24 cellular contexts compared by ENCODE assay signal in the genomic region with DNA sequence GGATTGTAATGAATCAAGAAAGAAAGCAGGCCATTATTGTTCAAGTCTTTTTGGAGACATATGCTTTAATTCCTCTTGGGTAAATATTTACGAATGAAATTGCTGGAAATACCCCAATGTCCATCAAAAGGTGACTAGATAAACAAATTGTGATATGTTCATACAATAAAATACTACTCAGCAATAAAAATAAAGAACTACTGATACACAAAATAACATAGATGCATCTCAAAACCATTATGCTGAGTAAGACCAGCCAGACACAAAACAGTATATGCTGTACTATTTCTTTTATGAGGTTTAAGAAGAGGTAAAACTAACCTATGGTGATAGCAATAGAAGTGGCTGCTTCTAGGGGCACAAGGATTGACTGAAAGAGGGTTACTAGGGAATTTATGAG. TPM values are rescaled to one million over a fixed set of nuclear protein-coding genes. Genes with fewer than 3 reads are reported as not detected.
DNase-seq lines count a peak whose midpoint lies in the region; ATAC-seq, FAIRE-seq and TF ChIP-seq lines count a peak whose summit lies in the region.
"Had no signal": no experiment of that assay in that cellular context is flagged by ENCODE, and none has a peak within 500 bp of the region (broad histone marks: within the 10 kb centered on the region; RNA-seq: fewer than 3 reads in every experiment).

No MANE protein-coding gene starts in this region.

- BruUV-seq in HepG2 (replicated peaks; lab: Mats Ljungman, UMichigan) (no TSS peak), K562 (replicated peaks; lab: Mats Ljungman, UMichigan) (no TSS peak)

- H3K9ac ChIP-seq in HepG2 (ENCODE audit: insufficient read depth, low read depth, low read length) (no peak overlapping the region), K562 (ENCODE audit: insufficient read depth in 1 of 2, low read depth in 2 of 2, low read length in 2 of 2) (no peak overlapping the region)
- H3K9ac ChIP-seq: BLaER1 had no signal

- no peak for FAIRE-seq in HepG2 (lab: Jason Lieb, UNC)
- no peak for FAIRE-seq in K562 (lab: Jason Lieb, UNC)
- FAIRE-seq: GM12891, GM19239 had no signal

- intact Hi-C loops in HepG2 (cut with micrococcal nuclease; ENCODE audit: unreplicated experiment) = no loop called here
- intact Hi-C loops in right lobe of liver (cut with DNase I) = no loop called here
- intact Hi-C loops in K562 (cut with micrococcal nuclease) = no loop called here

- WGBS in HepG2 (ENCODE audit: low lambda C conversion rate) = 0% methylated on average over 1 of the region's 1 CpG
- WGBS in right lobe of liver (ENCODE audit: insufficient coverage, low coverage, low lambda C conversion rate, missing lambda C conversion rate) = 54% methylated on average over 1 of the region's 1 CpG
- WGBS in K562 (ENCODE audit: insufficient coverage, low coverage, missing lambda C conversion rate) = 19% methylated on average over 1 of the region's 1 CpG

- TF ChIP-seq RAD21 in HepG2 (CRISPR knock-in tag; IDR thresholded peaks at IDR 0.05) (no peak), K562 (CRISPR knock-in tag; conservative IDR thresholded peaks at IDR 0.05 in 1 of 2, IDR thresholded peaks at IDR 0.05 in 1 of 2) (no peak)

- H2AFZ ChIP-seq in HepG2 (ENCODE audit: low read length) (no peak overlapping the region), K562 (ENCODE audit: low read depth, low read length) (no peak overlapping the region)

- no peaks in the 10 kb centered on the region for H3K79me2 ChIP-seq in HepG2 (ENCODE audit: insufficient read depth, low read length)
- no peaks in the 10 kb centered on the region for H3K79me2 ChIP-seq in K562 (ENCODE audit: control insufficient read depth, insufficient read depth, low read length)

- H3K9me1 ChIP-seq in K562 (ENCODE audit: control insufficient read depth, insufficient read depth, low read length) = no peaks in the 10 kb centered on the region

- no peak for ATAC-seq in HepG2
- ATAC-seq in right lobe of liver = no peak
- ATAC-seq in K562 = no peak
- no peak for ATAC-seq in GM21381 (IDR thresholded peaks at IDR 0.05; ENCODE audit: unreplicated experiment)

- no peaks in the 10 kb centered on the region for H3K36me3 ChIP-seq in HepG2 (replicated peaks in 1 of 2; ENCODE audit: control insufficient read depth in 1 of 2, insufficient read depth in 2 of 2, low read length in 2 of 2)
- no peaks in the 10 kb centered on the region for H3K36me3 ChIP-seq in right lobe of liver
- no peaks in the 10 kb centered on the region for H3K36me3 ChIP-seq in K562 (ENCODE audit: control insufficient read depth, insufficient read depth, low read length)
- H3K36me3 ChIP-seq: BE2C, BLaER1 had no signal

- TF ChIP-seq CTCF in HepG2 (CRISPR knock-in tag; IDR thresholded peaks at IDR 0.05) = no peak
- TF ChIP-seq CTCF in right lobe of liver (IDR thresholded peaks at IDR 0.05) = no peak
- TF ChIP-seq CTCF in LNCaP clone FGC (IDR thresholded peaks at IDR 0.05; ENCODE audit: control insufficient read depth, extremely low read depth, insufficient read depth) = no peak
- no peak for TF ChIP-seq CTCF in K562 (IDR thresholded peaks at IDR 0.05 in 2 of 3, conservative IDR thresholded peaks at IDR 0.05 in 1 of 3; ENCODE audit: insufficient read depth in 2 of 3, low read depth in 1 of 3, low read length in 3 of 3)

- H3K27me3 ChIP-seq in HepG2 (ENCODE audit: control insufficient read depth in 1 of 2, insufficient read depth in 2 of 2, low read length in 2 of 2) (no peaks in the 10 kb centered on the region), right lobe of liver (no peaks in the 10 kb centered on the region), K562 (ENCODE audit: control insufficient read depth in 2 of 2, insufficient read depth in 2 of 2, low read length in 2 of 2) (no peaks in the 10 kb centered on the region; a peak in 1 of 5 replicates)
- H3K27me3 ChIP-seq: BE2C, BLaER1 had no signal

- H3K4me3 ChIP-seq in HepG2 (replicated peaks in 1 of 3; ENCODE audit: insufficient read depth in 1 of 3, low read depth in 2 of 3, low read length in 3 of 3) = no peak overlapping the region
- H3K4me3 ChIP-seq in right lobe of liver = no peak overlapping the region
- H3K4me3 ChIP-seq in LNCaP clone FGC (ENCODE audit: low read depth, low read length) = no peak overlapping the region
- no peak overlapping the region for H3K4me3 ChIP-seq in K562
- H3K4me3 ChIP-seq: BLaER1 had no signal

- CTCF ChIA-PET in HepG2 (lab: Yijun Ruan, JAX; ENCODE audit: low intra/inter-chr PET ratio, low total read pairs) (no interaction called here), K562 (lab: Yijun Ruan, JAX; ENCODE audit: low intra/inter-chr PET ratio) (no interaction called here)

- in situ Hi-C loops in HepG2 (cut with HindIII; ENCODE audit: extremely low pct_ligation_motif_present, low pct_unique_long_range_greater_than_20kb) (no loop called here), K562 (cut with MboI) (no loop called here)

- TF ChIP-seq EP300 in HepG2 (IDR thresholded peaks at IDR 0.05; ENCODE audit: low read depth in 2 of 2, low read length in 2 of 2) = no peak
- TF ChIP-seq EP300 in HepG2 (CRISPR knock-in tag; IDR thresholded peaks at IDR 0.05; ENCODE audit: borderline replicate concordance) = no peak
- no peak for TF ChIP-seq EP300 in K562 (IDR thresholded peaks at IDR 0.05; ENCODE audit: low read length)

- no peak for TF ChIP-seq POLR2A in HepG2 (IDR thresholded peaks at IDR 0.05; ENCODE audit: insufficient read depth in 1 of 2, low read depth in 2 of 2, low read length in 2 of 2)
- TF ChIP-seq POLR2A in right lobe of liver (IDR thresholded peaks at IDR 0.05) = no peak
- no peak for TF ChIP-seq POLR2A in K562 (conservative IDR thresholded peaks at IDR 0.05)

- DNase-seq in HepG2 (ENCODE audit: low spot score) (no peak), right lobe of liver (no peak), LNCaP clone FGC (ENCODE audit: low read depth) (peak; percentile 6), K562 (ENCODE audit: extremely low read depth in 1 of 4, low spot score in 3 of 4) (no peak), GM03348 (ENCODE audit: low spot score) (no peak)
- DNase-seq: ACHN; BE2C; C1 segment of cervical spinal cord; CD4-positive, alpha-beta memory T cell; CD4-positive, CD25-positive, alpha-beta regulatory T cell; CD8-positive, alpha-beta memory T cell; COR-L47; DMS 273 treated with DMSO at 0.1 percent for 48 hours; DMS153; DMS53; DMS79; DND-41; EL; GDM1 had no signal

- H3K4me1 ChIP-seq in HepG2 (ENCODE audit: insufficient read depth, low read length) (no peaks in the 10 kb centered on the region), right lobe of liver (peaks cover 0 to 4% (median 0%) of the 10 kb centered on the region in 4 donors), K562 (replicated peaks in 1 of 2; ENCODE audit: control insufficient read depth in 2 of 2, insufficient read depth in 2 of 2, low read length in 2 of 2) (no peaks in the 10 kb centered on the region)
- H3K4me1 ChIP-seq: BE2C, BLaER1 had no signal

- H3K4me2 ChIP-seq in HepG2 (ENCODE audit: low read depth, low read length) = no peak overlapping the region
- no peak overlapping the region for H3K4me2 ChIP-seq in K562 (ENCODE audit: insufficient read depth, low read length)
- H3K4me2 ChIP-seq: BLaER1 had no signal

- H4K20me1 ChIP-seq in HepG2 (ENCODE audit: insufficient read depth, low read length) (no peaks in the 10 kb centered on the region), K562 (replicated peaks; ENCODE audit: control insufficient read depth, insufficient read depth, low read length) (no peaks in the 10 kb centered on the region)
- H4K20me1 ChIP-seq: BLaER1 had no signal

- H3K9me3 ChIP-seq in HepG2 (ENCODE audit: low read length) = no peaks in the 10 kb centered on the region
- no peaks in the 10 kb centered on the region for H3K9me3 ChIP-seq in right lobe of liver
- no peaks in the 10 kb centered on the region for H3K9me3 ChIP-seq in K562 (replicated peaks; ENCODE audit: control insufficient read depth, insufficient read depth, low read depth, low read length)
- H3K9me3 ChIP-seq: BE2C, BLaER1 had no signal

- H3K27ac ChIP-seq in HepG2 (ENCODE audit: extremely low read length, insufficient read depth, low read length) = no peak overlapping the region
- H3K27ac ChIP-seq in right lobe of liver = no peak overlapping the region
- no peak overlapping the region for H3K27ac ChIP-seq in K562 (ENCODE audit: extremely low read depth, low read depth, low read length)
- H3K27ac ChIP-seq: 22Rv1, BLaER1 had no signal

- POLR2A ChIA-PET in HepG2 (lab: Yijun Ruan, JAX) = no interaction called here
- POLR2A ChIA-PET in K562 (lab: Yijun Ruan, JAX) = no interaction called here

RNA-seq across cellular contexts. Expression of a gene that starts 28.8 kb away (rescaled TPM):
- 19.3 and 23.4 TPM in 2 replicates for total RNA-seq in HepG2 (2016; rRNA removed; fragmentation: Illumina TruSeq; extraction: Trizol)
- 6.6 and 7.7 TPM in 2 replicates for total RNA-seq in HepG2 (2016; cell fraction: cytosol; rRNA removed; fragmentation: Illumina TruSeq; extraction: Trizol; ENCODE audit: low read depth)
- 18.1 and 21.4 TPM in 2 replicates for total RNA-seq in HepG2 (2016; cell fraction: insoluble cytoplasmic fraction; rRNA removed; fragmentation: Illumina TruSeq; extraction: Trizol)
- total RNA-seq in HepG2 (2016; cell fraction: membrane; rRNA removed; fragmentation: Illumina TruSeq; extraction: Trizol) = 10.8 and 10.9 TPM in 2 replicates
- 20.7 and 21.9 TPM in 2 replicates for total RNA-seq in HepG2 (2016; cell fraction: nucleus; rRNA removed; fragmentation: Illumina TruSeq; extraction: Trizol)
- polyA plus RNA-seq in HepG2 (2011; rRNA removed) = 4.9 and 5.4 TPM in 2 replicates
- polyA plus RNA-seq in HepG2 (2011; cell fraction: cytosol; rRNA removed) = 4.4 and 4.5 TPM in 2 replicates
- polyA plus RNA-seq in HepG2 (2011; cell fraction: nucleus; rRNA removed) = 9.5 and 9.6 TPM in 2 replicates
- polyA plus RNA-seq in HepG2 (2012) = 10.1 and 12.2 TPM in 2 replicates
- 1.0 and 1.1 TPM in 2 replicates for polyA plus RNA-seq in HepG2 (2016; cell fraction: cytosol; fragmentation: Illumina TruSeq; extraction: Trizol; ENCODE audit: low read depth)
- polyA plus RNA-seq in HepG2 (2016; cell fraction: insoluble cytoplasmic fraction; fragmentation: Illumina TruSeq; extraction: Trizol; ENCODE audit: low read depth) = 17.4 and 18.4 TPM in 2 replicates
- 4.8 and 4.9 TPM in 2 replicates for polyA plus RNA-seq in HepG2 (2016; cell fraction: membrane; fragmentation: Illumina TruSeq; extraction: Trizol; ENCODE audit: low read depth)
- 25.1 and 26.7 TPM in 2 replicates for polyA plus RNA-seq in HepG2 (2016; cell fraction: nucleus; fragmentation: Illumina TruSeq; extraction: Trizol; ENCODE audit: insufficient read depth, low read depth)
- polyA minus RNA-seq in HepG2 (2011; rRNA and poly(A)+ RNA removed; ENCODE audit: low replicate concordance) = 18.0 and 27.0 TPM in 2 replicates
- polyA minus RNA-seq in HepG2 (2011; cell fraction: cytosol; rRNA and poly(A)+ RNA removed) = 7.4 and 7.7 TPM in 2 replicates
- 18.4 and 20.6 TPM in 2 replicates for polyA minus RNA-seq in HepG2 (2011; cell fraction: nucleus; rRNA and poly(A)+ RNA removed)
- total RNA-seq in right lobe of liver = 10 to 100 TPM in 3 of 6 experiments, 1 to 10 TPM in 3; 8.2 to 16.9 (median 9.9) TPM
- 40.6 and 42.8 TPM in 2 replicates for total RNA-seq in K562 (2011; cell fraction: chromatin; rRNA removed; ENCODE audit: low replicate concordance)
- 21.5 and 22.1 TPM in 2 replicates for total RNA-seq in K562 (2011; cell fraction: nucleolus; rRNA removed)
- 31.1 and 35.1 TPM in 2 replicates for total RNA-seq in K562 (2011; cell fraction: nucleoplasm; rRNA removed)
- total RNA-seq in K562 (2014; rRNA removed) = 24.2 and 24.4 TPM in 2 replicates
- 29.8 and 32.3 TPM in 2 replicates for total RNA-seq in K562 (2014; rRNA removed; fragmentation: Illumina TruSeq; extraction: Trizol)
- total RNA-seq in K562 (2015; rRNA removed; fragmentation: Illumina TruSeq; extraction: Trizol) = 23.5 and 26.5 TPM in 2 replicates
- 37.3 and 37.9 TPM in 2 replicates for total RNA-seq in K562 (2021)
- polyA plus RNA-seq in K562 (2011; rRNA removed) = 14.4 and 16.6 TPM in 2 replicates
- polyA plus RNA-seq in K562 (2011; cell fraction: cytosol; rRNA removed) = 11.4 and 12.2 TPM in 2 replicates
- 21.5 and 25.9 TPM in 2 replicates for polyA plus RNA-seq in K562 (2011; cell fraction: nucleus; rRNA removed)
- 17.0 and 21.9 TPM in 2 replicates for polyA plus RNA-seq in K562 (2012)
- polyA plus RNA-seq in K562 (2014; fragmentation: Illumina TruSeq; extraction: Trizol) = 24.0 and 26.5 TPM in 2 replicates
- 10 to 100 TPM in 1 of 2 experiments, 1 to 10 TPM in 1; 8.3 to 10.8 TPM for polyA plus RNA-seq in K562 (2014; fragmentation: Nextera tagmentation; extraction: Ambion mirVana)
- 18.5 and 18.6 TPM in 2 replicates for polyA plus RNA-seq in K562 (2014; rRNA removed)
- 32.5 and 34.1 TPM in 2 replicates for polyA minus RNA-seq in K562 (2011; rRNA and poly(A)+ RNA removed)
- 13.6 and 14.0 TPM in 2 replicates for polyA minus RNA-seq in K562 (2011; cell fraction: cytosol; rRNA and poly(A)+ RNA removed)
- polyA minus RNA-seq in K562 (2011; cell fraction: nucleus; rRNA and poly(A)+ RNA removed) = 21.7 and 22.4 TPM in 2 replicates
